9 cellular contexts compared by ENCODE assay signal in the genomic region with DNA sequence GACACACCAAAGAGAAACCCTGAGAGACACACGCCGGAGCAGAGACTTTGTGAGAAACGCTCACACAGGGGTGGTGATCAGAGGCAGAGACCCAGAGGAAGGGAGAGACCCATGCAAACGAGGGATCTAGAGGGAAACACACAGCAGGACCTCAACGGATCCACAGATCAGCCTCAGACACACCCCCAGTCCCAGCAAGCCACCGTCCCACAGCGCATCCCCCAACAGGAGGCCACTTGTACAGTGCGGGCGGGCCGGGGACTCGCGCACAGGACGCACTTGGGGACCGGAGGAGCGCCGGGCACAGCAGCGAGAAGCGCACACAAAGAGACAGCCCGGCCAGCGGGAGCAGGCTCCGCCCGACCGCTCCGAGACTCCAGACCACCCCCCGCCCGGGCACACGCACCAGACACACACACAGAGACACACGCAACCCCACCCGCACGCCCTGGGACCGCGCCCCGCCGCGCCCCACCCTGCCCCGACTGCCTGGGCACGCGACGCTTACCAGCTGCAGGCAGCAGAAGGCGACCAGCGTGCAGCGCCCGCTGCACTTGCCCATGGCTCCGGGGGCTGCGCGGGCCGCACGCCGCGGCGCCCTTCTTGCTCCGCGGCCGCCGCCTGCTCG. TPM values are rescaled to one million over a fixed set of nuclear protein-coding genes. Genes with fewer than 3 reads are reported as not detected.
DNase-seq lines count a peak whose midpoint lies in the region; ATAC-seq, FAIRE-seq and TF ChIP-seq lines count a peak whose summit lies in the region.
"Had no signal": no experiment of that assay in that cellular context is flagged by ENCODE, and none has a peak within 500 bp of the region (broad histone marks: within the 10 kb centered on the region; RNA-seq: fewer than 3 reads in every experiment).

No MANE protein-coding gene starts in this region.

- no peak overlapping the region for H3K27ac Mint-ChIP-seq in endothelial cell (ENCODE audit: unreplicated experiment)
- H3K27ac Mint-ChIP-seq in neural crest cell (ENCODE audit: unreplicated experiment): peak overlapping the region; percentile 94

- H3K4me3 Mint-ChIP-seq in endothelial cell (ENCODE audit: unreplicated experiment) (peak overlapping the region; percentile 91), neural crest cell (peak overlapping the region; percentile 92)

- ATAC-seq in GM21737 (IDR thresholded peaks at IDR 0.05; ENCODE audit: unreplicated experiment): no peak

- H3K4me1 Mint-ChIP-seq in endothelial cell (ENCODE audit: unreplicated experiment): peaks cover 16% of the 10 kb centered on the region
- peaks cover 42% of the 10 kb centered on the region for H3K4me1 Mint-ChIP-seq in neural crest cell

- TF ChIP-seq CTCF in endothelial cell (IDR thresholded peaks at IDR 0.05; ENCODE audit: unreplicated experiment) (no peak), neural crest cell (conservative IDR thresholded peaks at IDR 0.05) (no peak)

- peaks cover 7% of the 10 kb centered on the region for H3K36me3 Mint-ChIP-seq in endothelial cell (ENCODE audit: low read depth, unreplicated experiment)
- H3K36me3 Mint-ChIP-seq in neural crest cell (ENCODE audit: low read depth): no peaks in the 10 kb centered on the region

- FAIRE-seq in RCC 7860 (lab: Jason Lieb, UNC): no peak
- FAIRE-seq: TTC549 had no signal

- H3K9me3 Mint-ChIP-seq in endothelial cell (ENCODE audit: unreplicated experiment) (no peaks in the 10 kb centered on the region), neural crest cell (no peaks in the 10 kb centered on the region)

- H3K27me3 Mint-ChIP-seq in endothelial cell (ENCODE audit: unreplicated experiment) (peaks cover 18% of the 10 kb centered on the region), neural crest cell (ENCODE audit: low read depth) (no peaks in the 10 kb centered on the region)

- DNase-seq in NCI-H1105 treated with DMSO at 0.1 percent for 48 hours (lab: John Stamatoyannopoulos, UW) (peak; percentile 56), NCI-H1105 (lab: John Stamatoyannopoulos, UW) (no peak), NCI-H526 treated with DMSO at 0.1 percent for 48 hours (lab: John Stamatoyannopoulos, UW) (peak; percentile 94), endothelial cell (ENCODE audit: low spot score) (peak; percentile 22), neural crest cell (ENCODE audit: low read depth, low spot score) (peak; percentile 64), SKM-1 (lab: John Stamatoyannopoulos, UW; ENCODE audit: unreplicated experiment) (no peak), RCC 7860 (ENCODE audit: low spot score) (no peak)

RNA-seq across cellular contexts. Expression of a gene that starts 0.6 kb away (rescaled TPM):
- total RNA-seq in endothelial cell (ENCODE audit: unreplicated experiment) (3.7 TPM), neural crest cell (73.2 and 79.7 TPM in 2 replicates)

RNA-seq across cellular contexts. Expression of a gene that starts 57.5 kb away (rescaled TPM):
- 55.7 TPM for total RNA-seq in endothelial cell (ENCODE audit: unreplicated experiment)
- total RNA-seq in neural crest cell: 129 and 130 TPM in 2 replicates

RNA-seq across cellular contexts. Expression of a gene that starts 57.7 kb away (rescaled TPM):
- total RNA-seq in endothelial cell (ENCODE audit: unreplicated experiment): 27.5 TPM
- 59.7 and 64.6 TPM in 2 replicates for total RNA-seq in neural crest cell

Comparison
In these comparisons a context has a peak if more than half of its experiments do, and no peak if none do; other contexts are left out.
1. DNase-seq: peak in NCI-H1105 treated with DMSO at 0.1 percent for 48 hours (single experiment), NCI-H526 treated with DMSO at 0.1 percent for 48 hours (single experiment), endothelial cell (single experiment) and neural crest cell (single experiment); none in NCI-H1105 (single experiment), SKM-1 (single experiment) and RCC 7860 (single experiment).
2. RNA of a gene that starts 0.6 kb away (total RNA-seq): 73.2 to 79.7 TPM in neural crest cell; 3.7 TPM in endothelial cell (single experiment); every median in the first group is over 10 times any median in the second.